In the genomic region with DNA sequence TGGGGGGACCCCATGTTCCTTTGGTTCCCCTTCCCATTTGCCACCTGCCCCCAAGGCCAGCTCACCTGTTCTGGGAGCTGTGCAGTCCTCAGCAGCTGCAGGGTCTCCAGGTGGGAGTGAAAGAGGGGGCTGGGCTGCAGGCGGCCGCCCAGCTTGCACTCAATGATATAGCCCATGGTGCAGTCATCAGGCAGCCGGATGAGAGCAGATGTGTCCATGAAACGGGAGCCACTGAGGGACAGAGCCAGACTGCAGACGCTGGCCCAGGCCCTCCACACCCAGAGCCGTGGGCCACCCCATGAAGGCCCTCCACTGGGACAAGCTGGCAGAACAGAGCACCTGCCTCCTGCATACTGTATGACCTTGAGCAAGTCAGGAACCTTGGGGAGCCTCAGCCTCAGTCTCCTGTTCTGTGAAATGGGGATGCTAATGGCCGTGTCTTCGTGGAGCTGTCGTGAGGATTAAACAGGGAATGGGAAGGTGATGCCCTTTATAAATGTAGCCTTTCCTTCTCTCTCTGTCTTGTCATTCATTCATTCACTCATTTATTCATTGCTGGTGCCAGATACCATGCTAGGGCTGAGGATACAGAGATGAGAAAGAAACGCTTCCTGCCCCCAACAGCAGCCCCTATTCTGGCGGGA, we compare ENCODE assay signal across 19 cellular contexts. TPM values are rescaled to one million over a fixed set of nuclear protein-coding genes. Genes with fewer than 3 reads are reported as not detected.
DNase-seq lines count a peak whose midpoint lies in the region; ATAC-seq and TF ChIP-seq lines count a peak whose summit lies in the region.
"Had no signal": no experiment of that assay in that cellular context is flagged by ENCODE, and none has a peak within 500 bp of the region (broad histone marks: within the 10 kb centered on the region; RNA-seq: fewer than 3 reads in every experiment).

No MANE protein-coding gene starts in this region.

- no peak overlapping the region for H3K4me3 ChIP-seq in DOHH2 (ENCODE audit: low read length)
- H3K4me3 ChIP-seq in MG63: no peak overlapping the region
- H3K4me3 ChIP-seq: Peyer's patch, SJSA1 had no signal

- H3K27me3 ChIP-seq in DOHH2 (ENCODE audit: control insufficient read depth, low read length): no peaks in the 10 kb centered on the region
- H3K27me3 ChIP-seq in MG63: no peaks in the 10 kb centered on the region
- H3K27me3 ChIP-seq: Peyer's patch had no signal

- H3K36me3 Mint-ChIP-seq in activated CD8-positive, alpha-beta memory T cell treated with anti-CD3 and anti-CD28 coated beads, Interleukin-2, amount 10 ng/mL, durations not matched to agents 7 days and 5 days: peaks cover 43% of the 10 kb centered on the region
- H3K36me3 Mint-ChIP-seq in activated T-helper 1 cell treated with anti-CD3 and anti-CD28 coated beads, Interleukin-12 subunit alpha, Interleukin-12 subunit beta, Interleukin-2, Interleukin-4 antibody, amounts not matched to agents 30 ng/mL and 10 ng/mL and 1 ng/mL, durations not matched to agents 14 hours and 24 hours and 36 hours (ENCODE audit: low read depth): peaks cover 31% of the 10 kb centered on the region
- peaks cover 0 to 90% (median 12%) of the 10 kb centered on the region in 3 donors for H3K36me3 Mint-ChIP-seq in naive thymus-derived CD8-positive, alpha-beta T cell

- peaks cover 6% of the 10 kb centered on the region; the same call in 1 of the 2 replicates for H4K20me1 ChIP-seq in DOHH2 (ENCODE audit: control insufficient read depth, insufficient read depth, low read depth, low read length)

- CTCF ChIA-PET in activated CD8-positive, alpha-beta memory T cell treated with anti-CD3 and anti-CD28 coated beads, Interleukin-2, amount 10 ng/mL, durations not matched to agents 7 days and 5 days (lab: Charles Lee): interaction anchor here (0.6 to 0.9 kb wide), 2 partner anchors 17 to 207 kb away, joined by 3 read pairs; no protein-coding TSS in a partner anchor

- H3K79me2 ChIP-seq in DOHH2 (ENCODE audit: control insufficient read depth, low read length): peaks cover 64% of the 10 kb centered on the region

- DNase-seq in activated CD8-positive, alpha-beta memory T cell treated with anti-CD3 and anti-CD28 coated beads, Interleukin-2, amount 10 ng/mL, durations not matched to agents 7 days and 5 days: no peak
- no peak for DNase-seq in activated CD8-positive, alpha-beta memory T cell treated with anti-CD3 and anti-CD28 coated beads, Interleukin-2, amount 50 U/mL, for 4 hours
- no peak for DNase-seq in activated T-helper 1 cell treated with anti-CD3 and anti-CD28 coated beads, Interleukin-12 subunit alpha, Interleukin-12 subunit beta, Interleukin-2, Interleukin-4 antibody, amounts not matched to agents 30 ng/mL and 10 ng/mL and 1 ng/mL, durations not matched to agents 14 hours and 24 hours and 36 hours (ENCODE audit: low spot score)
- DNase-seq in naive thymus-derived CD8-positive, alpha-beta T cell: peak in 1 of 10 donors; percentile 3
- DNase-seq in MG63 (no peak), SIG-M5 treated with dmso at 0.1 percent for 504 hours (lab: John Stamatoyannopoulos, UW; ENCODE audit: unreplicated experiment) (no peak)
- DNase-seq: AML-193, C1 segment of cervical spinal cord, H9, NCI-H1105 treated with DMSO at 0.1 percent for 48 hours, NCI-H2029 treated with DMSO at 0.1 percent for 48 hours, NCI-H226, NCI-H510A treated with DMSO at 0.1 percent for 48 hours, NCI-H748 treated with DMSO at 0.1 percent for 48 hours, Peyer's patch had no signal

- no peak overlapping the region; the same call in 1 of the 2 replicates for H3K4me2 ChIP-seq in DOHH2 (ENCODE audit: low read length)

- H3K27ac Mint-ChIP-seq in activated CD8-positive, alpha-beta memory T cell treated with anti-CD3 and anti-CD28 coated beads, Interleukin-2, amount 10 ng/mL, durations not matched to agents 7 days and 5 days: peak overlapping the region; percentile 5
- H3K27ac Mint-ChIP-seq in activated T-helper 1 cell treated with anti-CD3 and anti-CD28 coated beads, Interleukin-12 subunit alpha, Interleukin-12 subunit beta, Interleukin-2, Interleukin-4 antibody, amounts not matched to agents 30 ng/mL and 10 ng/mL and 1 ng/mL, durations not matched to agents 14 hours and 24 hours and 36 hours: peak overlapping the region; percentile 29
- H3K27ac Mint-ChIP-seq in naive thymus-derived CD8-positive, alpha-beta T cell: peak overlapping the region in 7 of 10 donors; percentile 11 to 75 (median 37)

- H3K27me3 Mint-ChIP-seq in activated CD8-positive, alpha-beta memory T cell treated with anti-CD3 and anti-CD28 coated beads, Interleukin-2, amount 10 ng/mL, durations not matched to agents 7 days and 5 days: no peaks in the 10 kb centered on the region
- no peaks in the 10 kb centered on the region for H3K27me3 Mint-ChIP-seq in activated T-helper 1 cell treated with anti-CD3 and anti-CD28 coated beads, Interleukin-12 subunit alpha, Interleukin-12 subunit beta, Interleukin-2, Interleukin-4 antibody, amounts not matched to agents 30 ng/mL and 10 ng/mL and 1 ng/mL, durations not matched to agents 14 hours and 24 hours and 36 hours (ENCODE audit: insufficient read depth)
- H3K27me3 Mint-ChIP-seq in naive thymus-derived CD8-positive, alpha-beta T cell: no peaks in the 10 kb centered on the region

- H3K4me1 Mint-ChIP-seq in activated CD8-positive, alpha-beta memory T cell treated with anti-CD3 and anti-CD28 coated beads, Interleukin-2, amount 10 ng/mL, durations not matched to agents 7 days and 5 days: no peaks in the 10 kb centered on the region
- H3K4me1 Mint-ChIP-seq in activated T-helper 1 cell treated with anti-CD3 and anti-CD28 coated beads, Interleukin-12 subunit alpha, Interleukin-12 subunit beta, Interleukin-2, Interleukin-4 antibody, amounts not matched to agents 30 ng/mL and 10 ng/mL and 1 ng/mL, durations not matched to agents 14 hours and 24 hours and 36 hours (ENCODE audit: low read depth): peaks cover 5% of the 10 kb centered on the region
- H3K4me1 Mint-ChIP-seq in naive thymus-derived CD8-positive, alpha-beta T cell: peaks cover 4 to 23% (median 15%) of the 10 kb centered on the region in 4 donors

- peaks cover 27% of the 10 kb centered on the region for H3F3A ChIP-seq in DOHH2 (ENCODE audit: control insufficient read depth, insufficient read depth)

- H3K27ac ChIP-seq in DOHH2 (ENCODE audit: low read depth, low read length): peak overlapping the region; percentile 94
- H3K27ac ChIP-seq: Peyer's patch, SJSA1 had no signal

- H3K4me3 Mint-ChIP-seq in activated CD8-positive, alpha-beta memory T cell treated with anti-CD3 and anti-CD28 coated beads, Interleukin-2, amount 10 ng/mL, durations not matched to agents 7 days and 5 days: no peak overlapping the region
- no peak overlapping the region for H3K4me3 Mint-ChIP-seq in activated T-helper 1 cell treated with anti-CD3 and anti-CD28 coated beads, Interleukin-12 subunit alpha, Interleukin-12 subunit beta, Interleukin-2, Interleukin-4 antibody, amounts not matched to agents 30 ng/mL and 10 ng/mL and 1 ng/mL, durations not matched to agents 14 hours and 24 hours and 36 hours
- H3K4me3 Mint-ChIP-seq in naive thymus-derived CD8-positive, alpha-beta T cell: no peak overlapping the region
- H3K4me3 Mint-ChIP-seq: H9 had no signal

- no peaks in the 10 kb centered on the region for H3K9me2 ChIP-seq in DOHH2 (replicated peaks; ENCODE audit: control insufficient read depth, low read length)

- no peak for ATAC-seq in activated CD8-positive, alpha-beta memory T cell treated with anti-CD3 and anti-CD28 coated beads, Interleukin-2, amount 10 ng/mL, durations not matched to agents 7 days and 5 days
- ATAC-seq in naive thymus-derived CD8-positive, alpha-beta T cell: no peak
- ATAC-seq in HG03521 (IDR thresholded peaks at IDR 0.05; ENCODE audit: unreplicated experiment): no peak

- H3K4me1 ChIP-seq in DOHH2 (ENCODE audit: control insufficient read depth, low read length): peaks cover 87% of the 10 kb centered on the region
- H3K4me1 ChIP-seq: SJSA1 had no signal

- H3K36me3 ChIP-seq in DOHH2 (ENCODE audit: control insufficient read depth, low read length) (peaks cover 95% of the 10 kb centered on the region), MG63 (no peaks in the 10 kb centered on the region)
- H3K36me3 ChIP-seq: SJSA1 had no signal

- POLR2A ChIA-PET in naive thymus-derived CD8-positive, alpha-beta T cell (lab: Charles Lee): interaction anchor here (1.1 to 3.8 kb wide), 2 partner anchors 8 to 11 kb away, joined by 3 to 36 read pairs; a partner anchor contains a TSS

- H3K9me3 ChIP-seq in DOHH2 (ENCODE audit: control insufficient read depth, insufficient read depth, low read length) (no peaks in the 10 kb centered on the region), MG63 (no peaks in the 10 kb centered on the region)
- H3K9me3 ChIP-seq: Peyer's patch, SJSA1 had no signal

- intact Hi-C loops in activated T-helper 1 cell treated with anti-CD3 and anti-CD28 coated beads, Interleukin-12 subunit alpha, Interleukin-12 subunit beta, Interleukin-2, Interleukin-4 antibody, amounts not matched to agents 30 ng/mL and 10 ng/mL and 1 ng/mL, durations not matched to agents 14 hours and 24 hours and 36 hours (cut with micrococcal nuclease): no loop called here

- no peaks in the 10 kb centered on the region for H3K9me3 Mint-ChIP-seq in activated CD8-positive, alpha-beta memory T cell treated with anti-CD3 and anti-CD28 coated beads, Interleukin-2, amount 10 ng/mL, durations not matched to agents 7 days and 5 days (ENCODE audit: low read depth)
- H3K9me3 Mint-ChIP-seq in activated T-helper 1 cell treated with anti-CD3 and anti-CD28 coated beads, Interleukin-12 subunit alpha, Interleukin-12 subunit beta, Interleukin-2, Interleukin-4 antibody, amounts not matched to agents 30 ng/mL and 10 ng/mL and 1 ng/mL, durations not matched to agents 14 hours and 24 hours and 36 hours: no peaks in the 10 kb centered on the region
- no peaks in the 10 kb centered on the region for H3K9me3 Mint-ChIP-seq in naive thymus-derived CD8-positive, alpha-beta T cell
- H3K9me3 Mint-ChIP-seq: H9 had no signal

- no peak for TF ChIP-seq CTCF in DOHH2 (IDR thresholded peaks at IDR 0.05; ENCODE audit: low read depth, low read length, poor library complexity, severe bottlenecking)

RNA-seq across cellular contexts. Expression of a gene that starts 11.6 kb away (rescaled TPM):
- total RNA-seq in activated CD8-positive, alpha-beta memory T cell treated with anti-CD3 and anti-CD28 coated beads, Interleukin-2, amount 10 ng/mL, durations not matched to agents 7 days and 5 days: 100 to 1,000 TPM; 196 to 220 TPM
- 213 and 214 TPM in 2 replicates for total RNA-seq in activated T-helper 1 cell treated with anti-CD3 and anti-CD28 coated beads, Interleukin-12 subunit alpha, Interleukin-12 subunit beta, Interleukin-2, Interleukin-4 antibody, amounts not matched to agents 30 ng/mL and 10 ng/mL and 1 ng/mL, durations not matched to agents 14 hours and 24 hours and 36 hours
- 100 to 1,000 TPM; 233 to 235 TPM for total RNA-seq in naive thymus-derived CD8-positive, alpha-beta T cell
- 100 to 1,000 TPM; 290 to 401 (median 329) TPM for polyA plus RNA-seq in naive thymus-derived CD8-positive, alpha-beta T cell
- total RNA-seq in MG63 (2014; rRNA removed; shearing (Covaris generic); ENCODE audit: low replicate concordance): 0.27 and 0.66 TPM in 2 replicates
- total RNA-seq: IMR-90, SJSA1 had no signal

RNA-seq across cellular contexts. Expression of a gene that starts 44.6 kb away (rescaled TPM):
- total RNA-seq in activated CD8-positive, alpha-beta memory T cell treated with anti-CD3 and anti-CD28 coated beads, Interleukin-2, amount 10 ng/mL, durations not matched to agents 7 days and 5 days: under 1 TPM in 1 of 2 experiments, not detected in 1; 0.16 TPM
- total RNA-seq in activated T-helper 1 cell treated with anti-CD3 and anti-CD28 coated beads, Interleukin-12 subunit alpha, Interleukin-12 subunit beta, Interleukin-2, Interleukin-4 antibody, amounts not matched to agents 30 ng/mL and 10 ng/mL and 1 ng/mL, durations not matched to agents 14 hours and 24 hours and 36 hours: not detected in 2 replicates
- total RNA-seq in naive thymus-derived CD8-positive, alpha-beta T cell: 1 to 10 TPM; 1.2 to 1.4 TPM
- polyA plus RNA-seq in naive thymus-derived CD8-positive, alpha-beta T cell: under 1 TPM in 1 of 3 donors, not detected in 2; 0.22 TPM
- total RNA-seq in MG63 (2014; rRNA removed; shearing (Covaris generic); ENCODE audit: low replicate concordance): 17.1 and 18.9 TPM in 2 replicates

RNA-seq across cellular contexts. Expression of a gene that starts 47.3 kb away (rescaled TPM):
- total RNA-seq in activated CD8-positive, alpha-beta memory T cell treated with anti-CD3 and anti-CD28 coated beads, Interleukin-2, amount 10 ng/mL, durations not matched to agents 7 days and 5 days: under 1 TPM; 0.07 to 0.50 TPM
- 0.05 and 0.08 TPM in 2 replicates for total RNA-seq in activated T-helper 1 cell treated with anti-CD3 and anti-CD28 coated beads, Interleukin-12 subunit alpha, Interleukin-12 subunit beta, Interleukin-2, Interleukin-4 antibody, amounts not matched to agents 30 ng/mL and 10 ng/mL and 1 ng/mL, durations not matched to agents 14 hours and 24 hours and 36 hours
- total RNA-seq in naive thymus-derived CD8-positive, alpha-beta T cell: under 1 TPM; 0.55 to 0.88 TPM
- polyA plus RNA-seq in naive thymus-derived CD8-positive, alpha-beta T cell: not detected
- total RNA-seq in MG63 (2014; rRNA removed; shearing (Covaris generic); ENCODE audit: low replicate concordance): 0.07 TPM in 1 of 2 replicates, not detected in the other

Comparison
In these comparisons a context has a peak if more than half of its experiments do, and no peak if none do; other contexts are left out.
1. RNA of a gene that starts 11.6 kb away (total RNA-seq): 233 to 235 TPM in naive thymus-derived CD8-positive, alpha-beta T cell, 196 to 220 TPM in activated CD8-positive, alpha-beta memory T cell treated with anti-CD3 and anti-CD28 coated beads, Interleukin-2, amount 10 ng/mL, durations not matched to agents 7 days and 5 days and 213 to 214 TPM in activated T-helper 1 cell treated with anti-CD3 and anti-CD28 coated beads, Interleukin-12 subunit alpha, Interleukin-12 subunit beta, Interleukin-2, Interleukin-4 antibody, amounts not matched to agents 30 ng/mL and 10 ng/mL and 1 ng/mL, durations not matched to agents 14 hours and 24 hours and 36 hours; 0.27 to 0.66 TPM in MG63; every median in the first group is over 100 times any median in the second.
2. Peak in every context shown above with its lines, with median percentiles within 50 percentile points of each other: H3K27ac Mint-ChIP-seq.